In genomic region chr6:104325341-104326172, GRCh38 we compare ENCODE assay signal across 8 cellular contexts.
DNase-seq lines count a peak whose midpoint lies in the region; ATAC-seq and TF ChIP-seq lines count a peak whose summit lies in the region.

No MANE protein-coding gene starts in this region.

- no peaks in the 10 kb centered on the region for H3K27me3 Mint-ChIP-seq in activated T-cell treated with anti-CD3 and anti-CD28 coated beads, Interleukin-2, amount 50 U/mL, for 72 hours (ENCODE audit: low read depth)
- H3K27me3 Mint-ChIP-seq in activated T-helper 1 cell treated with anti-CD3 and anti-CD28 coated beads, Interleukin-12 subunit alpha, Interleukin-12 subunit beta, Interleukin-2, Interleukin-4 antibody, amounts not matched to agents 30 ng/mL and 10 ng/mL and 1 ng/mL, durations not matched to agents 14 hours and 24 hours and 36 hours (ENCODE audit: insufficient read depth): no peaks in the 10 kb centered on the region

- ATAC-seq in heart right ventricle (no peak), Right ventricle myocardium inferior (no peak), right lobe of liver (peak; percentile 65 to 86 (median 84)), GM21526 (IDR thresholded peaks at IDR 0.05; ENCODE audit: low FRiP score, unreplicated experiment) (no peak)
- ATAC-seq in activated T-cell treated with anti-CD3 and anti-CD28 coated beads, Interleukin-2, amount 50 U/mL, for 72 hours (replicated peaks in 1 of 2): no peak

- DNase-seq in heart right ventricle (no peak), Right ventricle myocardium inferior (ENCODE audit: missing footprints) (no peak), NCI-H146 (lab: John Stamatoyannopoulos, UW) (peak; percentile 13), amniotic epithelial cell (ENCODE audit: low read depth) (peak; percentile 18), right lobe of liver (no peak)
- no peak for DNase-seq in activated T-cell treated with anti-CD3 and anti-CD28 coated beads, Interleukin-2, amount 50 U/mL, for 72 hours
- DNase-seq in activated T-helper 1 cell treated with anti-CD3 and anti-CD28 coated beads, Interleukin-12 subunit alpha, Interleukin-12 subunit beta, Interleukin-2, Interleukin-4 antibody, amounts not matched to agents 30 ng/mL and 10 ng/mL and 1 ng/mL, durations not matched to agents 14 hours and 24 hours and 36 hours (ENCODE audit: low spot score): no peak

- H3K36me3 ChIP-seq in heart right ventricle (no peaks in the 10 kb centered on the region), right lobe of liver (no peaks in the 10 kb centered on the region)

- no peak overlapping the region for H3K4me3 Mint-ChIP-seq in activated T-cell treated with anti-CD3 and anti-CD28 coated beads, Interleukin-2, amount 50 U/mL, for 72 hours
- no peak overlapping the region for H3K4me3 Mint-ChIP-seq in activated T-helper 1 cell treated with anti-CD3 and anti-CD28 coated beads, Interleukin-12 subunit alpha, Interleukin-12 subunit beta, Interleukin-2, Interleukin-4 antibody, amounts not matched to agents 30 ng/mL and 10 ng/mL and 1 ng/mL, durations not matched to agents 14 hours and 24 hours and 36 hours

- no peaks in the 10 kb centered on the region for H3K9me3 Mint-ChIP-seq in activated T-cell treated with anti-CD3 and anti-CD28 coated beads, Interleukin-2, amount 50 U/mL, for 72 hours
- no peaks in the 10 kb centered on the region for H3K9me3 Mint-ChIP-seq in activated T-helper 1 cell treated with anti-CD3 and anti-CD28 coated beads, Interleukin-12 subunit alpha, Interleukin-12 subunit beta, Interleukin-2, Interleukin-4 antibody, amounts not matched to agents 30 ng/mL and 10 ng/mL and 1 ng/mL, durations not matched to agents 14 hours and 24 hours and 36 hours

- no peak for TF ChIP-seq POLR2A in right lobe of liver (IDR thresholded peaks at IDR 0.05)

- H3K4me3 ChIP-seq in heart right ventricle (no peak overlapping the region), right lobe of liver (no peak overlapping the region)

- peak in 7 of 9 donors; percentile 29 to 55 (median 38) for TF ChIP-seq CTCF in heart right ventricle (IDR thresholded peaks at IDR 0.05)
- peak; percentile 47 to 67 (median 60) for TF ChIP-seq CTCF in right lobe of liver (IDR thresholded peaks at IDR 0.05)

- no peaks in the 10 kb centered on the region for H3K36me3 Mint-ChIP-seq in activated T-cell treated with anti-CD3 and anti-CD28 coated beads, Interleukin-2, amount 50 U/mL, for 72 hours (ENCODE audit: insufficient read depth in 2 of 2)
- no peaks in the 10 kb centered on the region for H3K36me3 Mint-ChIP-seq in activated T-helper 1 cell treated with anti-CD3 and anti-CD28 coated beads, Interleukin-12 subunit alpha, Interleukin-12 subunit beta, Interleukin-2, Interleukin-4 antibody, amounts not matched to agents 30 ng/mL and 10 ng/mL and 1 ng/mL, durations not matched to agents 14 hours and 24 hours and 36 hours (ENCODE audit: low read depth)

- H3K27me3 ChIP-seq in heart right ventricle (peaks cover 0 to 15% (median 0%) of the 10 kb centered on the region in 7 donors), right lobe of liver (no peaks in the 10 kb centered on the region)

- intact Hi-C loops in heart right ventricle (cut with DNase I): loop anchor here in 1 of 10 donors (10.0 kb wide), 1 partner anchor 449 kb away; no protein-coding TSS in a partner anchor
- intact Hi-C loops in Right ventricle myocardium inferior (cut with DNase I): no loop called here
- intact Hi-C loops in right lobe of liver (cut with DNase I): no loop called here
- intact Hi-C loops in activated T-helper 1 cell treated with anti-CD3 and anti-CD28 coated beads, Interleukin-12 subunit alpha, Interleukin-12 subunit beta, Interleukin-2, Interleukin-4 antibody, amounts not matched to agents 30 ng/mL and 10 ng/mL and 1 ng/mL, durations not matched to agents 14 hours and 24 hours and 36 hours (cut with micrococcal nuclease): loop anchor here (5.0 kb wide), 1 partner anchor 202 kb away; no protein-coding TSS in a partner anchor

- H3K27ac ChIP-seq in heart right ventricle (no peak overlapping the region), right lobe of liver (no peak overlapping the region)

- H3K4me1 Mint-ChIP-seq in activated T-cell treated with anti-CD3 and anti-CD28 coated beads, Interleukin-2, amount 50 U/mL, for 72 hours (ENCODE audit: low read depth): peaks cover 9% of the 10 kb centered on the region
- no peaks in the 10 kb centered on the region for H3K4me1 Mint-ChIP-seq in activated T-helper 1 cell treated with anti-CD3 and anti-CD28 coated beads, Interleukin-12 subunit alpha, Interleukin-12 subunit beta, Interleukin-2, Interleukin-4 antibody, amounts not matched to agents 30 ng/mL and 10 ng/mL and 1 ng/mL, durations not matched to agents 14 hours and 24 hours and 36 hours (ENCODE audit: low read depth)

- 22 to 24% methylated on average over 9 of the region's 9 CpGs for WGBS in heart right ventricle, 2 donors
- WGBS in right lobe of liver (ENCODE audit: insufficient coverage, low coverage, low lambda C conversion rate, missing lambda C conversion rate): 10% methylated on average over 9 of the region's 9 CpGs

- H3K9me3 ChIP-seq in heart right ventricle (no peaks in the 10 kb centered on the region), right lobe of liver (no peaks in the 10 kb centered on the region)

- H3K4me1 ChIP-seq in heart right ventricle (peaks cover 0 to 5% (median 0%) of the 10 kb centered on the region in 9 donors), right lobe of liver (peaks cover 0 to 9% (median 0%) of the 10 kb centered on the region in 4 donors)

- no peak overlapping the region for H3K27ac Mint-ChIP-seq in activated T-cell treated with anti-CD3 and anti-CD28 coated beads, Interleukin-2, amount 50 U/mL, for 72 hours
- no peak overlapping the region for H3K27ac Mint-ChIP-seq in activated T-helper 1 cell treated with anti-CD3 and anti-CD28 coated beads, Interleukin-12 subunit alpha, Interleukin-12 subunit beta, Interleukin-2, Interleukin-4 antibody, amounts not matched to agents 30 ng/mL and 10 ng/mL and 1 ng/mL, durations not matched to agents 14 hours and 24 hours and 36 hours

Comparison
In these comparisons a context has a peak if more than half of its experiments do, and no peak if none do; other contexts are left out.
1. ATAC-seq: peak in right lobe of liver (4 of 4); none in heart right ventricle (0 of 8), Right ventricle myocardium inferior (single experiment), activated T-cell treated with anti-CD3 and anti-CD28 coated beads, Interleukin-2, amount 50 U/mL, for 72 hours (0 of 2) and GM21526 (single experiment).
2. DNase-seq: peak in NCI-H146 (single experiment) and amniotic epithelial cell (single experiment); none in heart right ventricle (0 of 2), Right ventricle myocardium inferior (single experiment), right lobe of liver (0 of 3), activated T-cell treated with anti-CD3 and anti-CD28 coated beads, Interleukin-2, amount 50 U/mL, for 72 hours (0 of 2) and activated T-helper 1 cell treated with anti-CD3 and anti-CD28 coated beads, Interleukin-12 subunit alpha, Interleukin-12 subunit beta, Interleukin-2, Interleukin-4 antibody, amounts not matched to agents 30 ng/mL and 10 ng/mL and 1 ng/mL, durations not matched to agents 14 hours and 24 hours and 36 hours (single experiment).